In genomic region chr14:105029402-105029801, GRCh38 we compare ENCODE assay signal across 2 cellular contexts.
TF ChIP-seq lines count a peak whose summit lies in the region.

No MANE protein-coding gene starts in this region.

TF ChIP-seq in SK-N-SH, 30 proteins besides CTCF, POLR2A, EP300 and RAD21 (continued from another document and continues in another):
- no peak for TF ChIP-seq IRF3 (IDR thresholded peaks at IDR 0.05; ENCODE audit: low read depth, low read length)
- no peak for TF ChIP-seq TCF12 (IDR thresholded peaks at IDR 0.05)
- TF ChIP-seq MEF2A (IDR thresholded peaks at IDR 0.05; ENCODE audit: borderline replicate concordance, low read depth): no peak
- TF ChIP-seq POLR2AphosphoS5 (IDR thresholded peaks at IDR 0.05; ENCODE audit: low read depth, low read length): no peak
- TF ChIP-seq TEAD4 (IDR thresholded peaks at IDR 0.05; ENCODE audit: borderline replicate concordance, insufficient read depth): no peak
- TF ChIP-seq RCOR1 (IDR thresholded peaks at IDR 0.05; ENCODE audit: low read length): peak; percentile 81
- TF ChIP-seq RFX5 (IDR thresholded peaks at IDR 0.05; ENCODE audit: low read length): no peak
- no peak for TF ChIP-seq SIN3A (IDR thresholded peaks at IDR 0.05; ENCODE audit: borderline replicate concordance, low read depth, low read length)
- no peak for TF ChIP-seq RXRA (IDR thresholded peaks at IDR 0.05; ENCODE audit: borderline replicate concordance, low read depth)
- TF ChIP-seq CHD2 (IDR thresholded peaks at IDR 0.05; ENCODE audit: low read length, partially characterized antibody): peak; percentile 72
- TF ChIP-seq JUND (IDR thresholded peaks at IDR 0.05): no peak
- TF ChIP-seq FOXM1 (IDR thresholded peaks at IDR 0.05; ENCODE audit: low read depth): no peak
- TF ChIP-seq FOSL2 (IDR thresholded peaks at IDR 0.05; ENCODE audit: borderline replicate concordance, low read depth): no peak
- no peak for TF ChIP-seq USF2 (IDR thresholded peaks at IDR 0.05; ENCODE audit: borderline replicate concordance, low read depth, low read length)
- no peak for TF ChIP-seq ELF1 (IDR thresholded peaks at IDR 0.05)
- TF ChIP-seq TAF1 (IDR thresholded peaks at IDR 0.05; ENCODE audit: borderline replicate concordance, low read depth, low read length): no peak
- no peak for TF ChIP-seq SMC3 (IDR thresholded peaks at IDR 0.05; ENCODE audit: low read depth, low read length)
- no peak for TF ChIP-seq NRF1 (IDR thresholded peaks at IDR 0.05; ENCODE audit: low read depth, low read length)
- TF ChIP-seq PBX3 (IDR thresholded peaks at IDR 0.05): no peak
- no peak for TF ChIP-seq USF1 (IDR thresholded peaks at IDR 0.05; ENCODE audit: borderline replicate concordance, low read depth)
- TF ChIP-seq NFIC (IDR thresholded peaks at IDR 0.05; ENCODE audit: borderline replicate concordance): no peak; the same call in 1 of the 2 replicates
- no peak for TF ChIP-seq REST (IDR thresholded peaks at IDR 0.05; ENCODE audit: low read depth, low read length)
- no peak for TF ChIP-seq ZBTB33 (IDR thresholded peaks at IDR 0.05; ENCODE audit: borderline replicate concordance, low read depth)

TF ChIP-seq in SK-N-SH treated with all-trans-retinoic acid at 6 μM for 48 hours, 23 proteins besides CTCF, POLR2A, EP300 and RAD21 (continued from another document):
- TF ChIP-seq CREB5 (CRISPR knock-in tag; IDR thresholded peaks at IDR 0.05; ENCODE audit: low read depth) (no peak), ZFP3 (CRISPR knock-in tag; IDR thresholded peaks at IDR 0.05) (no peak), TCF4 (CRISPR knock-in tag; IDR thresholded peaks at IDR 0.05; ENCODE audit: borderline replicate concordance) (no peak; the same call in 1 of the 2 replicates), ARNTL (CRISPR knock-in tag; IDR thresholded peaks at IDR 0.05; ENCODE audit: borderline replicate concordance, low read depth) (no peak), ESRRG (CRISPR knock-in tag; IDR thresholded peaks at IDR 0.05) (no peak), SNAI2 (CRISPR knock-in tag; IDR thresholded peaks at IDR 0.05) (no peak), OSR1 (CRISPR knock-in tag; IDR thresholded peaks at IDR 0.05) (no peak), TSHZ2 (CRISPR knock-in tag; IDR thresholded peaks at IDR 0.05) (no peak), POU6F1 (CRISPR knock-in tag; IDR thresholded peaks at IDR 0.05; ENCODE audit: borderline replicate concordance, low read depth) (no peak), ZNF70 (CRISPR knock-in tag; IDR thresholded peaks at IDR 0.05) (no peak), ZFP30 (CRISPR knock-in tag; IDR thresholded peaks at IDR 0.05) (no peak), ZC3H10 (CRISPR knock-in tag; IDR thresholded peaks at IDR 0.05) (no peak), CSDC2 (CRISPR knock-in tag; IDR thresholded peaks at IDR 0.05) (no peak)
